Comparison of ENCODE assay signal across 1 cellular context in genomic region chr9:113774968-113775367, GRCh38.
TF ChIP-seq lines count a peak whose summit lies in the region.

No MANE protein-coding gene starts in this region.

TF ChIP-seq in GM23338, 12 proteins besides CTCF, POLR2A, EP300 and RAD21 (continued from another document):
- TF ChIP-seq EZH2 (IDR thresholded peaks at IDR 0.05; ENCODE audit: low read depth, unreplicated experiment) = no peak
